Comparison of ENCODE assay signal across 10 cellular contexts in the genomic region with DNA sequence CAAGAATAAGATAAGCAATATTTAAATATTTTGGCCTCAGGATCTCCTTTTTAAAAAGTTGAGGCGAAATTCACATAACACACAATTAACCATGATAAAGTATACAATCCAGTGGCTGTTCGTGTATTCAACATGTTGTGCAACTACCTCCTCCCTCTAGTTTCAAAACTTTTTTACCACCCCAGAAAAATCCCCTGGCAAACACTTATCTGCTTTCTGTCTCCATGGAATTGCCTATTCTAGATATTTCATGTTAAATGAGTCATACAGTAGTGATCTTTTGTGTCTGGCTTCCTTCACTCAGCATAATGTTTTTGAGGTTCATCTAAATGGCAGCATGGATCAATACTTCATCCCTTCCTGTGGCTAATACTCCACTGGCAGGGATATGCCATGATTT. TPM values are rescaled to one million over a fixed set of nuclear protein-coding genes. Genes with fewer than 3 reads are reported as not detected.
DNase-seq lines count a peak whose midpoint lies in the region; ATAC-seq and TF ChIP-seq lines count a peak whose summit lies in the region.
"Had no signal": no experiment of that assay in that cellular context is flagged by ENCODE, and none has a peak within 500 bp of the region (broad histone marks: within the 10 kb centered on the region; RNA-seq: fewer than 3 reads in every experiment).

No MANE protein-coding gene starts in this region.

- DNase-seq in CD1c-positive myeloid dendritic cell (ENCODE audit: extremely low spot score) = peak; percentile 6
- no peak for DNase-seq in T-helper 17 cell
- peak; percentile 64 for DNase-seq in fibroblast of gingiva (ENCODE audit: low read depth)
- DNase-seq in sciatic nerve (ENCODE audit: low spot score) = no peak
- no peak for DNase-seq in foreskin melanocyte
- DNase-seq in mesothelial cell of epicardium (ENCODE audit: low spot score in 2 of 2, unreplicated experiment in 2 of 2) = no peak
- DNase-seq: RPMI8226 had no signal

- peaks cover 20% of the 10 kb centered on the region for H3K9me3 Mint-ChIP-seq in mesothelial cell of epicardium

- H3K36me3 Mint-ChIP-seq in T-helper 17 cell (ENCODE audit: low read depth) (peaks cover 7% of the 10 kb centered on the region), mesothelial cell of epicardium (no peaks in the 10 kb centered on the region)
- H3K36me3 Mint-ChIP-seq: WTC11 had no signal

- no peaks in the 10 kb centered on the region for H3K9me3 ChIP-seq in T-helper 17 cell (ENCODE audit: control insufficient read depth, low read length, poor library complexity, severe bottlenecking)

- H3K27ac Mint-ChIP-seq in T-helper 17 cell (peak overlapping the region; percentile 37), mesothelial cell of epicardium (no peak overlapping the region)
- H3K27ac Mint-ChIP-seq: WTC11 had no signal

- TF ChIP-seq CTCF in mesothelial cell of epicardium (IDR thresholded peaks at IDR 0.05; ENCODE audit: unreplicated experiment) = no peak

- peaks cover 12% of the 10 kb centered on the region for H3K4me1 Mint-ChIP-seq in T-helper 17 cell
- no peaks in the 10 kb centered on the region for H3K4me1 Mint-ChIP-seq in mesothelial cell of epicardium

- intact Hi-C loops in sciatic nerve (cut with DNase I) = no loop called here

- no peak for ATAC-seq in T-helper 17 cell
- ATAC-seq in sciatic nerve = peak; percentile 42
- no peak for ATAC-seq in GM21447 (IDR thresholded peaks at IDR 0.05; ENCODE audit: unreplicated experiment)
- ATAC-seq in HG03432 (IDR thresholded peaks at IDR 0.05; ENCODE audit: unreplicated experiment) = no peak
- ATAC-seq: WTC11 had no signal

- H3K27me3 Mint-ChIP-seq in T-helper 17 cell = no peaks in the 10 kb centered on the region
- H3K27me3 Mint-ChIP-seq in mesothelial cell of epicardium (ENCODE audit: low read depth) = peaks cover 26% of the 10 kb centered on the region

- no peak overlapping the region for H3K4me3 Mint-ChIP-seq in T-helper 17 cell
- H3K4me3 Mint-ChIP-seq in mesothelial cell of epicardium = no peak overlapping the region
- H3K4me3 Mint-ChIP-seq: WTC11 had no signal

RNA-seq across cellular contexts. Expression of a gene that starts 31.8 kb away (rescaled TPM):
- total RNA-seq in T-helper 17 cell (10 to 100 TPM; 12.6 to 13.0 TPM), sciatic nerve (9.6 TPM), mesothelial cell of epicardium (not detected in 3 replicates)

RNA-seq across cellular contexts. Expression of a gene that starts 53.0 kb away (rescaled TPM):
- total RNA-seq in T-helper 17 cell (10 to 100 TPM; 51.7 to 59.2 TPM), sciatic nerve (1.1 TPM), mesothelial cell of epicardium (not detected in 3 replicates)

Comparison
In these comparisons a context has a peak if more than half of its experiments do, and no peak if none do; other contexts are left out.
1. DNase-seq: peak in CD1c-positive myeloid dendritic cell (single experiment) and fibroblast of gingiva (single experiment); none in T-helper 17 cell (0 of 3), sciatic nerve (single experiment), foreskin melanocyte (single experiment) and mesothelial cell of epicardium (0 of 2).
2. RNA of a gene that starts 53.0 kb away (total RNA-seq): 51.7 to 59.2 TPM in T-helper 17 cell; 1.1 TPM in sciatic nerve (single experiment) and not detected in mesothelial cell of epicardium; every median in the first group is over 10 times any median in the second.